ENCODE assay signal across 7 cellular contexts in the genomic region with DNA sequence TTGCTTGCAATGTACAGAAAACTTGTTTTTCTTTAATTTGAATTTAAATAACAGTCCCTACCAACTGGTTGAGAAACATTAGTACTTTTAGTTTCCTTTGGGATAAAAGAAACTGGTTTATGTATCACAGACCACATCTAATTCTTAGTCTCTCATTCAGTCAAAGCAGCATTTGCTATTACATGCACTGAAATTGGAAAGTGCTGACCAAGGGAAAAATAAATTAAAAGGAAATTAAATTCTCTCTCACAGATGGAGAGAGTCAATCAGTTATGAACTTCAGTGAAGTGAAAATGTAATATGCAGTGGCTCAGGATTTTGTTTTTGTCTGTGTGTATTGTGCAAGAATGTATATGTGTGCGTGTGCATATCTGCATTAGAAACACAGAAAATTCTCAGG.
"Had no signal": no experiment of that assay in that cellular context is flagged by ENCODE, and none has a peak within 500 bp of the region (broad histone marks: within the 10 kb centered on the region; RNA-seq: fewer than 3 reads in every experiment).

No MANE protein-coding gene starts in this region.

- H3K4me2 ChIP-seq: KMS-11 had no signal

- H3K27ac ChIP-seq: HL-60, KMS-11 had no signal

- DNase-seq: Karpas-422, KBM-7, KG1 had no signal

- ATAC-seq: K562 had no signal

- FAIRE-seq: HTR-8/SVneo, K562 had no signal

- H3K9ac ChIP-seq: KMS-11 had no signal

- H3K4me3 ChIP-seq: K562 had no signal
